Comparison of ENCODE assay signal across 8 cellular contexts in genomic region chr5:134523543-134524136, GRCh38. TPM values are rescaled to one million over a fixed set of nuclear protein-coding genes. Genes with fewer than 3 reads are reported as not detected.
DNase-seq lines count a peak whose midpoint lies in the region; ATAC-seq and TF ChIP-seq lines count a peak whose summit lies in the region.

No MANE protein-coding gene starts in this region.

- ATAC-seq in HG03097 (IDR thresholded peaks at IDR 0.05; ENCODE audit: low FRiP score, unreplicated experiment): no peak

- 23 to 25% methylated on average over 8 of the region's 8 CpGs for WGBS in esophagus, 2 donors
- WGBS in trophoblast cell (ENCODE audit: extremely low coverage, insufficient coverage, insufficient read length): no CpG with 5 or more reads among the region's 8 CpGs

- TF ChIP-seq POLR2A in Peyer's patch (IDR thresholded peaks at IDR 0.05): no peak

- peak overlapping the region; percentile 90 for H4K8ac ChIP-seq in trophoblast cell (ENCODE audit: low read depth, low read length)

- H2AK5ac ChIP-seq in trophoblast cell (ENCODE audit: low read length): no peak overlapping the region

- peak overlapping the region; percentile 50 for H3K14ac ChIP-seq in trophoblast cell (ENCODE audit: low read length)

- H3K27me3 ChIP-seq in Peyer's patch (no peaks in the 10 kb centered on the region), esophagus (ENCODE audit: control insufficient read depth in 1 of 2, insufficient read depth in 2 of 2, low read length in 2 of 2) (no peaks in the 10 kb centered on the region), trophoblast cell (ENCODE audit: insufficient read depth, low read length) (no peaks in the 10 kb centered on the region)

- H4K91ac ChIP-seq in trophoblast cell (ENCODE audit: low read depth, low read length): peak overlapping the region; percentile 85

- H3K79me1 ChIP-seq in trophoblast cell (ENCODE audit: low read length): peaks cover 29% of the 10 kb centered on the region

- no peak overlapping the region for H3K23ac ChIP-seq in trophoblast cell (ENCODE audit: low read length)

- no peaks in the 10 kb centered on the region for H3K36me3 ChIP-seq in ES-I3 (ENCODE audit: insufficient read depth, low read length)
- H3K36me3 ChIP-seq in Peyer's patch: no peaks in the 10 kb centered on the region
- H3K36me3 ChIP-seq in esophagus (ENCODE audit: control insufficient read depth in 2 of 2, insufficient read depth in 2 of 2, low read length in 1 of 2): no peaks in the 10 kb centered on the region
- H3K36me3 ChIP-seq in trophoblast cell (ENCODE audit: control insufficient read depth in 1 of 2, insufficient read depth in 2 of 2, low read length in 2 of 2): no peaks in the 10 kb centered on the region

- H3K27ac ChIP-seq in Peyer's patch (peak overlapping the region; percentile 93 to 100 (median 97)), esophagus (ENCODE audit: low read depth in 2 of 2, low read length in 1 of 2) (peak overlapping the region; percentile 97), trophoblast cell (ENCODE audit: low read depth, low read length) (no peak overlapping the region)

- peak overlapping the region; percentile 34 for H2BK5ac ChIP-seq in trophoblast cell (ENCODE audit: low read depth, low read length, poor library complexity)

- H3K4ac ChIP-seq in trophoblast cell (ENCODE audit: low read depth, low read length): no peak overlapping the region

- H3K4me2 ChIP-seq in trophoblast cell (ENCODE audit: low read length): peak overlapping the region; percentile 100

- H3K4me3 ChIP-seq in Peyer's patch (peak overlapping the region; percentile 78 to 98 (median 87)), esophagus (ENCODE audit: low read depth in 1 of 2, low read length in 2 of 2) (peak overlapping the region in 1 of 2 donors; percentile 93), trophoblast cell (ENCODE audit: low read depth, low read length) (no peak overlapping the region)

- H3K9ac ChIP-seq in ES-I3 (ENCODE audit: low read depth, low read length) (peak overlapping the region; percentile 96), trophoblast cell (ENCODE audit: low read length) (no peak overlapping the region)

- no peak for DNase-seq in Peyer's patch
- DNase-seq in trophoblast cell: peak in 1 of 2 donors; percentile 13
- DNase-seq in NCI-H1105 (lab: John Stamatoyannopoulos, UW): no peak
- no peak for DNase-seq in MV-4-11 (lab: John Stamatoyannopoulos, UW)
- DNase-seq in NCI-H345 (lab: John Stamatoyannopoulos, UW): no peak

- H2BK120ac ChIP-seq in trophoblast cell (ENCODE audit: insufficient read depth, low read length, poor library complexity): peak overlapping the region; percentile 15

- H2AFZ ChIP-seq in trophoblast cell (ENCODE audit: insufficient read depth, low read length, poor library complexity): peak overlapping the region; percentile 85

- H3K9me3 ChIP-seq in ES-I3 (ENCODE audit: control insufficient read depth, insufficient read depth, low read length): no peaks in the 10 kb centered on the region
- no peaks in the 10 kb centered on the region for H3K9me3 ChIP-seq in Peyer's patch
- H3K9me3 ChIP-seq in esophagus (ENCODE audit: control insufficient read depth in 2 of 2, insufficient read depth in 1 of 2, low read depth in 1 of 2, low read length in 1 of 2): no peaks in the 10 kb centered on the region
- no peaks in the 10 kb centered on the region for H3K9me3 ChIP-seq in trophoblast cell (ENCODE audit: insufficient read depth, low read depth, low read length)

- peak overlapping the region; percentile 4 for H4K12ac ChIP-seq in trophoblast cell (ENCODE audit: low read depth, low read length)

- no peak overlapping the region for H3K18ac ChIP-seq in trophoblast cell (ENCODE audit: low read length)

- H3K4me1 ChIP-seq in ES-I3 (ENCODE audit: insufficient read depth, low read length) (peaks cover 29% of the 10 kb centered on the region), Peyer's patch (peaks cover 0 to 16% (median 10%) of the 10 kb centered on the region in 4 donors), esophagus (ENCODE audit: control insufficient read depth in 2 of 2, insufficient read depth in 2 of 2, low read length in 1 of 2) (peaks cover 0 to 3% of the 10 kb centered on the region in 2 donors), trophoblast cell (ENCODE audit: control insufficient read depth in 1 of 2, insufficient read depth in 2 of 2, low read length in 2 of 2) (peaks cover 5% of the 10 kb centered on the region in 2 experiments)

- peak in 1 of 6 experiments; percentile 17 for TF ChIP-seq CTCF in Peyer's patch (IDR thresholded peaks at IDR 0.05)

- H3K79me2 ChIP-seq in trophoblast cell (ENCODE audit: control insufficient read depth, insufficient read depth, low read length, poor library complexity): peaks cover 15% of the 10 kb centered on the region

- H2BK12ac ChIP-seq in trophoblast cell (ENCODE audit: low read length): peak overlapping the region; percentile 8

RNA-seq across cellular contexts. Expression of gene JADE2, which starts 1.8 kb away (rescaled TPM):
- total RNA-seq in Peyer's patch: 10 to 100 TPM; 51.5 to 77.6 (median 57.4) TPM
- 1 to 10 TPM; 3.8 to 4.1 TPM for polyA plus RNA-seq in esophagus
- 3.8 TPM in 2 replicates for polyA plus RNA-seq in trophoblast cell (2013)
